2 cellular contexts compared by ENCODE assay signal in the genomic region with DNA sequence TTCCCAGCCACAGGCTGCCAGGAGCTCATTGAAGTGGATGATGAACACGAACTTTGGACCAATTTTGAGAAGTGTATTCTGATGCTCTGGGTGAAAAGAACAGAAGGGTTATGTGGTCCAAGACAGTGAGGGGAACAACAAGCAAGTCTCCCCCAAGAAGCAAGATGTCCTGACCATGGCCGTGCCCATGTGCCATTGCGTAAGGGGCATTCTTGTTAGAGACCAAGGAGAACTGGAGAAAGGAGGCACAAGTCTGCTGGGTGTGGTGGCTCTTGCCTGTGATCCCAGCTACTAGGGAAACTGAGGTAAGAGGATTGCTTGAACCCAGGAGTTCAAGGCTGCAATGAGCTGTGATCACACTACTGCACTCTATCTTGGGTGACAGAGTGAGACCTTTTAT.
TF ChIP-seq lines count a peak whose summit lies in the region.

No MANE protein-coding gene starts in this region.

TF ChIP-seq in HepG2, 621 proteins besides CTCF, POLR2A, EP300 and RAD21:
- no peak for TF ChIP-seq ZFX (CRISPR knock-in tag; IDR thresholded peaks at IDR 0.05; ENCODE audit: low read depth)
- TF ChIP-seq NR2F1 (CRISPR knock-in tag; IDR thresholded peaks at IDR 0.05), result no peak
- TF ChIP-seq KDM1A (CRISPR knock-in tag; IDR thresholded peaks at IDR 0.05), result no peak
- 0 out of 2 replicates have a peak, but pooled peaks have one; percentile 21 for TF ChIP-seq CEBPB (IDR thresholded peaks at IDR 0.05; ENCODE audit: borderline replicate concordance, low read depth, low read length)

TF ChIP-seq in Ishikawa, 13 proteins besides CTCF, POLR2A, EP300 and RAD21:
- TF ChIP-seq CEBPB (IDR thresholded peaks at IDR 0.05), result 0 out of 2 replicates have a peak, but pooled peaks have one; percentile 7
- TF ChIP-seq REST (IDR thresholded peaks at IDR 0.05; ENCODE audit: low read depth), result no peak
